1 cellular context compared by ENCODE assay signal in the genomic region with DNA sequence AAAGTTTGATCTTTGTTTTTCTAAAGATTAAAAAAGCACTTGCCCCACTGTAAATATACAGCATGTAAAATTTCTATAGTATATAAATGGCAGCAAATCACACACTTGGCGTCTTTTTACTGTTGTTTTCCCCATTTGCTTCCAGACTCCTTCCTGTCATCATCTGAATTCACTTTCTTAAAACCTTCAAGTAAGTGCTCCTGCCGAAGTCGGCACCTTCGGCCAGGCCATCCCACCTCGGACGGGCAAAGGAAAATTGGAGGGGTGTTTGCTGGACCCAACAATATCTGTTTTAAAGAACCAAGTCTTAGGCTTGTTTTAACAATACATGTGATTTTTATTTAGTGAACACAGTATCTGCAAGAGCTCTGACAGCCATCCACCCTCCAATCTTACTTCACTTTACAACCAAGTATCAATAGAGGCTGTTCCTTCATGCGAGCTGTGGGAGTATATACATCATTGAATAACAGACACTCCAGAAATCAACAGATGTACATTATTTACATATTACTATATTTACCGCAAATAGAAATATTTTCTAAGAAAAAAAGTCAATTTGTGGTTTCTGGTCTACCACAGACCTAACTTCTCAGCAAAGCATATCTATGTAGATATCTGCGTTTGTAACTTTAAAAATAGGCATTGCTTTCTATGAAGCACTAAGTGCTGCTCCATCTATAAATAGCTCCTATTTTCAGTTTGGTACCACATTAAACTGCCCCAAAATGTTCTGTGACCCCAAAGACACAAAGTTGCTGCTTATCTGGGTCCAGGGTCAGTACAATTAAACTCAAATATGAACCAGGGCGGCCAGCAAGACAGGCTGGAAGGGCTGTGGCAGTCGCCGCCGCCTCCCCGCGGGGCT.
A peak's percentile ranks its signal among the peaks of the same experiment; 100 is the strongest.
TF ChIP-seq lines count a peak whose summit lies in the region.

No MANE protein-coding gene starts in this region.

TF ChIP-seq in K562, 482 proteins besides CTCF, POLR2A, EP300 and RAD21:
- no peak for TF ChIP-seq YY1 (IDR thresholded peaks at IDR 0.05; ENCODE audit: borderline replicate concordance in 1 of 3, control insufficient read depth in 1 of 3, extremely low read depth in 1 of 3, insufficient read depth in 3 of 3, insufficient read length in 1 of 3, insufficient replicate concordance in 2 of 3, low read depth in 1 of 3, low read length in 2 of 3)
- TF ChIP-seq, protein P1, sequence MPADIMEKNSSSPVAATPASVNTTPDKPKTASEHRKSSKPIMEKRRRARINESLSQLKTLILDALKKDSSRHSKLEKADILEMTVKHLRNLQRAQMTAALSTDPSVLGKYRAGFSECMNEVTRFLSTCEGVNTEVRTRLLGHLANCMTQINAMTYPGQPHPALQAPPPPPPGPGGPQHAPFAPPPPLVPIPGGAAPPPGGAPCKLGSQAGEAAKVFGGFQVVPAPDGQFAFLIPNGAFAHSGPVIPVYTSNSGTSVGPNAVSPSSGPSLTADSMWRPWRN (IDR thresholded peaks at IDR 0.05; ENCODE audit: low read depth) = 0 out of 2 replicates have a peak, but pooled peaks have one; percentile 27
